Comparison of ENCODE assay signal across 8 cellular contexts in the genomic region with DNA sequence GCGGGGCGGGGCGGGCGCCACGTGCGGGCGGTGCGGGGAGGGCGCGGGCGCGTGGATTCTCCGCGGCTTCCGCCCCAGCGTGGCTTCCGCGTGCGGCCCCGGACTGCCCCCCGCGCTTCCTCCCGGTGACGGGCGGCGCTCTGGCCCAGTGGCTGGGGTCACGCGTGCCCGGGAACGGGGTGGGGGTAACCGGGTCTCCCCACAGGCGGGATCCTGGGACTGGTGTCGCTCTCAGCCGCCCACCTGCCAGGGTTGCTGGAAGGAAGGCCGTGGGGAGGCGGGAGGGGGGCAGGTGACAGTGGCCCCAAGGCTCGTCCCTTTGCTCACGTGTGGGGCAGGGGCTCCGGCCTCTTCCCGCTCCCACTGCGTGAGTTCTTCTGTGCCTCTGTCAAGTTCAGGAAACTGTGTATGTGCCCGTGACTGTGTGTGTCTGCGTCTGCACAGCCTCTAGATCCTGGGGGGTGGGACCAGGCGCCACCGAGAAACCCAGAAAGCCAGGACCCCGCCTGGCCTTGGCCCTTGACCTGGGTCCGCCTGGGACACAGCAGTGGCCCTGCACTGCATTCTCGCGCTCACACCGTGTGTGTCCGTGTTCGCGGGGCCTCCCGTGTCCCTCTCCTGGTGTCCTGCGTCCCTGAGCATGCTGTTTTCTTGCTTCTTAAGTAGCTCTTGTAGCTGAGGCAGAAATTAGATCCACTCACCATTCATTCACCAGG. TPM values are rescaled to one million over a fixed set of nuclear protein-coding genes. Genes with fewer than 3 reads are reported as not detected.
DNase-seq lines count a peak whose midpoint lies in the region; ATAC-seq, FAIRE-seq and TF ChIP-seq lines count a peak whose summit lies in the region.

No MANE protein-coding gene starts in this region.

- H3K4me1 Mint-ChIP-seq in activated CD4-positive, alpha-beta T cell treated with anti-CD3 and anti-CD28 coated beads, Interleukin-2, amount 10 ng/mL, durations not matched to agents 7 days and 5 days = peaks cover 33% of the 10 kb centered on the region
- peaks cover 20 to 31% (median 27%) of the 10 kb centered on the region in 3 donors for H3K4me1 Mint-ChIP-seq in naive B cell

- H4K20me1 ChIP-seq in endothelial cell of umbilical vein (replicated peaks; ENCODE audit: control insufficient read depth, extremely low read depth, insufficient read depth, low read length) = no peaks in the 10 kb centered on the region

- dilution Hi-C loops in endothelial cell of umbilical vein (cut with MboI; ENCODE audit: extremely low pct_ligation_motif_present, low sequenced_read_pairs) = no loop called here

- CTCF ChIA-PET in activated CD4-positive, alpha-beta T cell treated with anti-CD3 and anti-CD28 coated beads, Interleukin-2, amount 10 ng/mL, durations not matched to agents 7 days and 5 days (lab: Charles Lee) = interaction anchor here (0.6 kb wide), 1 partner anchor 691 kb away, joined by 3 read pairs; no protein-coding TSS in a partner anchor
- CTCF ChIA-PET in endothelial cell of umbilical vein (lab: Charles Lee) = interaction anchor here (1.0 to 1.1 kb wide), 2 partner anchors 17 to 27 kb away, joined by 3 read pairs; no protein-coding TSS in a partner anchor

- peak overlapping the region; percentile 0 to 70 (median 54) for H3K4me3 ChIP-seq in endothelial cell of umbilical vein (replicated peaks in 1 of 3; ENCODE audit: insufficient read depth in 1 of 3, low read depth in 1 of 3, low read length in 3 of 3)

- peak overlapping the region; percentile 65 for H3K4me2 ChIP-seq in endothelial cell of umbilical vein (ENCODE audit: insufficient read depth, low read length)

- H3K79me2 ChIP-seq in endothelial cell of umbilical vein (ENCODE audit: control insufficient read depth, insufficient read depth, low read length) = peaks cover 33% of the 10 kb centered on the region

- no peaks in the 10 kb centered on the region for H3K9me3 ChIP-seq in endothelial cell of umbilical vein (replicated peaks; ENCODE audit: control insufficient read depth, insufficient read depth, low read length)

- H3K4me3 Mint-ChIP-seq in activated CD4-positive, alpha-beta T cell treated with anti-CD3 and anti-CD28 coated beads, Interleukin-2, amount 10 ng/mL, durations not matched to agents 7 days and 5 days = peak overlapping the region; percentile 85
- H3K4me3 Mint-ChIP-seq in naive B cell = peak overlapping the region; percentile 85 to 95 (median 92)

- TF ChIP-seq CTCF in endothelial cell of umbilical vein (IDR thresholded peaks at IDR 0.05; ENCODE audit: extremely low read depth in 1 of 2, insufficient read depth in 1 of 2, low read depth in 1 of 2, low read length in 2 of 2) = no peak

- H3K36me3 ChIP-seq in endothelial cell of umbilical vein (ENCODE audit: control insufficient read depth in 2 of 2, extremely low read depth in 1 of 2, insufficient read depth in 2 of 2, low read length in 2 of 2) = no peaks in the 10 kb centered on the region

- H3K36me3 Mint-ChIP-seq in activated CD4-positive, alpha-beta T cell treated with anti-CD3 and anti-CD28 coated beads, Interleukin-2, amount 10 ng/mL, durations not matched to agents 7 days and 5 days (ENCODE audit: low read depth) = no peaks in the 10 kb centered on the region
- no peaks in the 10 kb centered on the region for H3K36me3 Mint-ChIP-seq in naive B cell

- intact Hi-C loops in endothelial cell of umbilical vein (cut with micrococcal nuclease) = no loop called here

- peaks cover 4% of the 10 kb centered on the region in 2 experiments for H3K27me3 ChIP-seq in endothelial cell of umbilical vein (ENCODE audit: control insufficient read depth in 2 of 2, insufficient read depth in 2 of 2, low read length in 2 of 2)

- peak; percentile 26 for FAIRE-seq in GM12891 (lab: Jason Lieb, UNC)
- FAIRE-seq in endothelial cell of umbilical vein (lab: Jason Lieb, UNC) = peak; percentile 54

- H3K9me3 Mint-ChIP-seq in activated CD4-positive, alpha-beta T cell treated with anti-CD3 and anti-CD28 coated beads, Interleukin-2, amount 10 ng/mL, durations not matched to agents 7 days and 5 days = no peaks in the 10 kb centered on the region
- H3K9me3 Mint-ChIP-seq in naive B cell = no peaks in the 10 kb centered on the region

- peak overlapping the region; percentile 89 for H3K9ac ChIP-seq in endothelial cell of umbilical vein (replicated peaks; ENCODE audit: extremely low read depth, insufficient read depth, low read length)

- no peaks in the 10 kb centered on the region for H3K9me1 ChIP-seq in endothelial cell of umbilical vein (replicated peaks; ENCODE audit: control insufficient read depth, extremely low read depth, insufficient read depth, low read length)

- H3K27ac ChIP-seq in endothelial cell of umbilical vein (ENCODE audit: insufficient read depth, low read depth, low read length) = peak overlapping the region; percentile 97

- ATAC-seq in HG03432 (IDR thresholded peaks at IDR 0.05; ENCODE audit: unreplicated experiment) = peak; percentile 21
- peak; percentile 43 to 45 for ATAC-seq in naive B cell (ENCODE audit: low read depth in 2 of 2)
- ATAC-seq in GM18858 (IDR thresholded peaks at IDR 0.05; ENCODE audit: unreplicated experiment) = no peak

- DNase-seq in GM12891 (ENCODE audit: insufficient read length, low spot score) = no peak
- DNase-seq in activated CD4-positive, alpha-beta T cell treated with anti-CD3 and anti-CD28 coated beads, Interleukin-2, amount 10 ng/mL, durations not matched to agents 7 days and 5 days = peak; percentile 41
- peak; percentile 60 for DNase-seq in endothelial cell of umbilical vein (ENCODE audit: low read depth, low spot score)
- peak; percentile 67 for DNase-seq in naive B cell
- no peak for DNase-seq in NOMO-1 treated with dmso at 0.1 percent for 144 hours (lab: John Stamatoyannopoulos, UW; ENCODE audit: unreplicated experiment)
- DNase-seq in COLO829 (ENCODE audit: low spot score) = no peak

- peak overlapping the region; percentile 95 for H3K27ac Mint-ChIP-seq in activated CD4-positive, alpha-beta T cell treated with anti-CD3 and anti-CD28 coated beads, Interleukin-2, amount 10 ng/mL, durations not matched to agents 7 days and 5 days
- H3K27ac Mint-ChIP-seq in naive B cell = peak overlapping the region; percentile 93 to 98 (median 96)

- POLR2A ChIA-PET in activated CD4-positive, alpha-beta T cell treated with anti-CD3 and anti-CD28 coated beads, Interleukin-2, amount 10 ng/mL, durations not matched to agents 7 days and 5 days (lab: Charles Lee) = no interaction called here
- POLR2A ChIA-PET in endothelial cell of umbilical vein (lab: Charles Lee) = no interaction called here

- no peak overlapping the region for H2AFZ ChIP-seq in endothelial cell of umbilical vein (ENCODE audit: low read depth, low read length)

- H3K27me3 Mint-ChIP-seq in activated CD4-positive, alpha-beta T cell treated with anti-CD3 and anti-CD28 coated beads, Interleukin-2, amount 10 ng/mL, durations not matched to agents 7 days and 5 days = peaks cover 5% of the 10 kb centered on the region
- peaks cover 0 to 6% (median 0%) of the 10 kb centered on the region in 3 donors for H3K27me3 Mint-ChIP-seq in naive B cell

- H3K4me1 ChIP-seq in endothelial cell of umbilical vein (ENCODE audit: control insufficient read depth, extremely low read depth, insufficient read depth, low read length) = peaks cover 40% of the 10 kb centered on the region

- TF ChIP-seq POLR2A in GM12891 (IDR thresholded peaks at IDR 0.05; ENCODE audit: low read depth, low read length) (no peak), endothelial cell of umbilical vein (IDR thresholded peaks at IDR 0.05; ENCODE audit: low read depth, low read length) (no peak)

- BruUV-seq in endothelial cell of umbilical vein (replicated peaks; lab: Mats Ljungman, UMichigan) = no TSS peak

RNA-seq across cellular contexts. Expression of gene MAFK, which starts 0.9 kb away (rescaled TPM):
- polyA plus RNA-seq in GM12891 (2012; ENCODE audit: low read depth, missing spikeins) = 8.2 TPM
- 10 to 100 TPM; 24.7 to 29.3 TPM for total RNA-seq in activated CD4-positive, alpha-beta T cell treated with anti-CD3 and anti-CD28 coated beads, Interleukin-2, amount 10 ng/mL, durations not matched to agents 7 days and 5 days
- total RNA-seq in endothelial cell of umbilical vein = 39.4 and 66.9 TPM in 2 replicates
- 22.2 and 23.3 TPM in 2 replicates for polyA plus RNA-seq in endothelial cell of umbilical vein
- 10.8 and 13.7 TPM in 2 replicates for polyA plus RNA-seq in endothelial cell of umbilical vein (2011; cell fraction: cytosol; rRNA removed)
- polyA plus RNA-seq in endothelial cell of umbilical vein (2011; cell fraction: nucleus; rRNA removed) = 167 and 174 TPM in 2 replicates
- 16.7 and 23.2 TPM in 2 replicates for polyA plus RNA-seq in endothelial cell of umbilical vein (2012)
- polyA minus RNA-seq in endothelial cell of umbilical vein = 13.0 and 16.2 TPM in 2 replicates
- 27.5 TPM for polyA minus RNA-seq in endothelial cell of umbilical vein (2011; cell fraction: cytosol; rRNA and poly(A)+ RNA removed)
- polyA minus RNA-seq in endothelial cell of umbilical vein (2011; cell fraction: nucleus; rRNA and poly(A)+ RNA removed) = 25.4 and 68.6 TPM in 2 replicates
- polyA plus RNA-seq in naive B cell (ENCODE audit: low read depth in 6 of 6) = 1 to 10 TPM in 1 of 6 donors, under 1 TPM in 5; 0.36 to 1.2 (median 0.66) TPM

RNA-seq across cellular contexts. Expression of gene TMEM184A, which starts 24.6 kb away (rescaled TPM):
- 0.04 TPM for polyA plus RNA-seq in GM12891 (2012; ENCODE audit: low read depth, missing spikeins)
- total RNA-seq in activated CD4-positive, alpha-beta T cell treated with anti-CD3 and anti-CD28 coated beads, Interleukin-2, amount 10 ng/mL, durations not matched to agents 7 days and 5 days = not detected
- not detected in 2 replicates for total RNA-seq in endothelial cell of umbilical vein
- polyA plus RNA-seq in endothelial cell of umbilical vein = 0.41 and 0.48 TPM in 2 replicates
- polyA plus RNA-seq in endothelial cell of umbilical vein (2011; cell fraction: cytosol; rRNA removed) = 0.07 and 0.22 TPM in 2 replicates
- 0.25 and 0.66 TPM in 2 replicates for polyA plus RNA-seq in endothelial cell of umbilical vein (2011; cell fraction: nucleus; rRNA removed)
- polyA plus RNA-seq in endothelial cell of umbilical vein (2012) = 0.07 TPM in 2 replicates
- 0.15 TPM in 1 of 2 replicates, not detected in the other for polyA minus RNA-seq in endothelial cell of umbilical vein
- polyA minus RNA-seq in endothelial cell of umbilical vein (2011; cell fraction: cytosol; rRNA and poly(A)+ RNA removed) = 21.1 TPM
- 0.48 and 0.91 TPM in 2 replicates for polyA minus RNA-seq in endothelial cell of umbilical vein (2011; cell fraction: nucleus; rRNA and poly(A)+ RNA removed)
- polyA plus RNA-seq in naive B cell (ENCODE audit: low read depth in 6 of 6) = under 1 TPM in 1 of 6 donors, not detected in 5; 0.16 TPM

RNA-seq across cellular contexts. Expression of gene INTS1, which starts 27.2 kb away (rescaled TPM):
- polyA plus RNA-seq in GM12891 (2012; ENCODE audit: low read depth, missing spikeins) = 33.2 TPM
- 100 to 1,000 TPM in 1 of 2 experiments, 10 to 100 TPM in 1; 90.6 to 104 TPM for total RNA-seq in activated CD4-positive, alpha-beta T cell treated with anti-CD3 and anti-CD28 coated beads, Interleukin-2, amount 10 ng/mL, durations not matched to agents 7 days and 5 days
- total RNA-seq in endothelial cell of umbilical vein = 114 and 116 TPM in 2 replicates
- polyA plus RNA-seq in endothelial cell of umbilical vein (57.8 and 86.5 TPM in 2 replicates), naive B cell (ENCODE audit: low read depth in 6 of 6) (10 to 100 TPM in 5 of 6 donors, 1 to 10 TPM in 1; 3.0 to 26.7 (median 11.7) TPM)
- 25.1 and 38.8 TPM in 2 replicates for polyA plus RNA-seq in endothelial cell of umbilical vein (2011; cell fraction: cytosol; rRNA removed)
- polyA plus RNA-seq in endothelial cell of umbilical vein (2011; cell fraction: nucleus; rRNA removed) = 99.5 and 107 TPM in 2 replicates
- polyA plus RNA-seq in endothelial cell of umbilical vein (2012) = 48.4 and 56.9 TPM in 2 replicates
- polyA minus RNA-seq in endothelial cell of umbilical vein = 39.2 and 47.6 TPM in 2 replicates
- 50.1 TPM for polyA minus RNA-seq in endothelial cell of umbilical vein (2011; cell fraction: cytosol; rRNA and poly(A)+ RNA removed)
- 38.4 and 74.9 TPM in 2 replicates for polyA minus RNA-seq in endothelial cell of umbilical vein (2011; cell fraction: nucleus; rRNA and poly(A)+ RNA removed)

RNA-seq across cellular contexts. Expression of gene PSMG3, which starts 38.4 kb away (rescaled TPM):
- 35.2 TPM for polyA plus RNA-seq in GM12891 (2012; ENCODE audit: low read depth, missing spikeins)
- total RNA-seq in activated CD4-positive, alpha-beta T cell treated with anti-CD3 and anti-CD28 coated beads, Interleukin-2, amount 10 ng/mL, durations not matched to agents 7 days and 5 days = 10 to 100 TPM; 23.1 to 29.3 TPM
- total RNA-seq in endothelial cell of umbilical vein = 25.5 and 28.4 TPM in 2 replicates
- polyA plus RNA-seq in endothelial cell of umbilical vein (40.4 and 49.7 TPM in 2 replicates), naive B cell (ENCODE audit: low read depth in 6 of 6) (10 to 100 TPM; 24.2 to 43.4 (median 38.6) TPM)
- polyA plus RNA-seq in endothelial cell of umbilical vein (2011; cell fraction: cytosol; rRNA removed) = 48.3 and 57.1 TPM in 2 replicates
- 29.1 and 31.2 TPM in 2 replicates for polyA plus RNA-seq in endothelial cell of umbilical vein (2011; cell fraction: nucleus; rRNA removed)
- polyA plus RNA-seq in endothelial cell of umbilical vein (2012) = 18.9 and 27.6 TPM in 2 replicates
- 11.4 and 14.3 TPM in 2 replicates for polyA minus RNA-seq in endothelial cell of umbilical vein
- 39.1 TPM for polyA minus RNA-seq in endothelial cell of umbilical vein (2011; cell fraction: cytosol; rRNA and poly(A)+ RNA removed)
- polyA minus RNA-seq in endothelial cell of umbilical vein (2011; cell fraction: nucleus; rRNA and poly(A)+ RNA removed) = 4.4 and 6.7 TPM in 2 replicates

Comparison
In these comparisons a context has a peak if more than half of its experiments do, and no peak if none do; other contexts are left out.
1. DNase-seq: peak in activated CD4-positive, alpha-beta T cell treated with anti-CD3 and anti-CD28 coated beads, Interleukin-2, amount 10 ng/mL, durations not matched to agents 7 days and 5 days (single experiment), endothelial cell of umbilical vein (single experiment) and naive B cell (single experiment); none in GM12891 (single experiment), NOMO-1 treated with dmso at 0.1 percent for 144 hours (single experiment) and COLO829 (single experiment).